10 cellular contexts compared by ENCODE assay signal in the genomic region with DNA sequence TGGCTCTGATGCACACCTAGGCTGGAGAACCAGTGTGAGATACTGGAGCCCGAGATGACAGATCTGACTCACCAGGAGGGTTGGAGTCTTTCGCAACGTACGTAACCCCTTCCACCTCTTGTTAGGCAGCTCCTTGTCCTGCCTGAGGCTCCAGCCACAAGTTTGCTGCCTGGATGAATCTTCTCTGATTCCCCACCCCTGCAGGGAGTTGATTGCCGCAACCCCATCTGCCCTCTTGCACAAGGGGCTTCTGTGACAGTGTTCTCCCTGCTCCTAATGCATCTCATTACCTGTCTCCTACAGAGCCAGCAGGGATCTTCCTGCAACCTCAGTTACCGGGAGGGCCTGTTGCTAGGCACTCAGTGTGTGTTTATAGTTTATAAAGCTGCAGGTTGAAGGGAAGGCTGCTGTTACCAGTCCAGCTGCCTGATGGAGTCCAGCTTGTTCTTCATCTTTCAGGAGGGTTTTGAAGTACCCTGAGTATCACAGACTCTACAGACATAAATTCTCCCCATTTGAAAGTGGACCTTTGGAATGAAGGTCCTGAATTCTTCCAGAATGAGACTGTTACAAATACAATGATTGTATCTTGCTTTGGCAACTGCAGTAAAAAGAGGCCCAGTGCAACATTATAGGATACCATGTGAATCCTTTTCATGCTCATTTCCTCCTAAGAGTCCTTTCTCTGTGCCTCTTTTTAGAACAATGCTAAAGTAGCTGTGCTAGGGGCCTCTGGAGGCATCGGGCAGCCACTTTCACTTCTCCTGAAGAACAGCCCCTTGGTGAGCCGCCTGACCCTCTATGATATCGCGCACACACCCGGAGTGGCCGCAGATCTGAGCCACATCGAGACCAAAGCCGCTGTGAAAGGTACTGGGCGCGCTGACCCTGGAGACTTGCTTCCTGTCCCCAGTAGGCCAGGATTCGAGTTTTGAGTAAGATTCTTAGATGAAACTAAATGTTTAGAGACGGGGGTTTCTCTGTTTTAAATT. TPM values are rescaled to one million over a fixed set of nuclear protein-coding genes. Genes with fewer than 3 reads are reported as not detected.
DNase-seq lines count a peak whose midpoint lies in the region; ATAC-seq and TF ChIP-seq lines count a peak whose summit lies in the region.
"Had no signal": no experiment of that assay in that cellular context is flagged by ENCODE, and none has a peak within 500 bp of the region (broad histone marks: within the 10 kb centered on the region; RNA-seq: fewer than 3 reads in every experiment).

No MANE protein-coding gene starts in this region.

- peaks cover 24% of the 10 kb centered on the region for H4K20me1 ChIP-seq in PC-3 (ENCODE audit: low read length)
- H4K20me1 ChIP-seq in fibroblast of lung (ENCODE audit: control insufficient read depth, extremely low read depth, insufficient read depth, low read length) = peaks cover 2% of the 10 kb centered on the region

- DNase-seq in HPDE6-E6E7 (ENCODE audit: extremely low spot score) = peak; percentile 87
- peak; percentile 79 for DNase-seq in PC-3
- peak; percentile 29 to 57 for DNase-seq in fibroblast of lung (ENCODE audit: low read depth in 2 of 2)
- peak; percentile 31 for DNase-seq in retina
- no peak for DNase-seq in naive thymus-derived CD8-positive, alpha-beta T cell
- no peak for DNase-seq in dorsolateral prefrontal cortex
- no peak for DNase-seq in GM19238 (ENCODE audit: insufficient read length, low spot score)
- DNase-seq: cerebellar nuclear complex had no signal

- H3K4me1 ChIP-seq in PC-3 (ENCODE audit: insufficient read depth, low read length) (peaks cover 35% of the 10 kb centered on the region), fibroblast of lung (ENCODE audit: control insufficient read depth, extremely low read depth, insufficient read depth, low read length) (peaks cover 10% of the 10 kb centered on the region)

- POLR2A ChIA-PET in PC-3 (lab: Charles Lee; ENCODE audit: unreplicated experiment) = no interaction called here
- POLR2A ChIA-PET in naive thymus-derived CD8-positive, alpha-beta T cell (lab: Charles Lee) = interaction anchor here (0.6 kb wide), 1 partner anchor 179 kb away, joined by 3 read pairs; no protein-coding TSS in a partner anchor

- peaks cover 13 to 40% (median 28%) of the 10 kb centered on the region in 4 donors for H3K4me1 Mint-ChIP-seq in naive thymus-derived CD8-positive, alpha-beta T cell

- H3F3A ChIP-seq in PC-3 (ENCODE audit: low read length, unreplicated experiment) = peaks cover 5% of the 10 kb centered on the region

- H3K4me3 ChIP-seq in PC-3 (ENCODE audit: low read length) (0 out of 2 replicates have a peak overlapping the region, but pooled peaks have one; percentile 27), fibroblast of lung (replicated peaks in 1 of 4; ENCODE audit: control extremely low read depth in 1 of 4, insufficient read depth in 1 of 4, low read depth in 3 of 4, low read length in 4 of 4) (no peak overlapping the region), dorsolateral prefrontal cortex (no peak overlapping the region)
- H3K4me3 ChIP-seq: SJSA1 had no signal

- intact Hi-C loops in PC-3 (cut with micrococcal nuclease) = no loop called here
- intact Hi-C loops in dorsolateral prefrontal cortex (cut with DNase I) = no loop called here

- no peaks in the 10 kb centered on the region for H3K9me3 Mint-ChIP-seq in naive thymus-derived CD8-positive, alpha-beta T cell

- ATAC-seq in PC-3 = peak; percentile 85
- ATAC-seq in naive thymus-derived CD8-positive, alpha-beta T cell = no peak
- ATAC-seq in GM18907 (IDR thresholded peaks at IDR 0.05; ENCODE audit: unreplicated experiment) = no peak

- no peaks in the 10 kb centered on the region for H3K27me3 Mint-ChIP-seq in naive thymus-derived CD8-positive, alpha-beta T cell

- CTCF ChIA-PET in PC-3 (lab: Charles Lee) = interaction anchor here (0.5 kb wide), 1 partner anchor 134 kb away, joined by 3 read pairs; no protein-coding TSS in a partner anchor

- H3K9me2 ChIP-seq in PC-3 (replicated peaks; ENCODE audit: low read length) = no peaks in the 10 kb centered on the region

- H3K27ac Mint-ChIP-seq in naive thymus-derived CD8-positive, alpha-beta T cell = peak overlapping the region in 3 of 10 donors; percentile 22 to 52 (median 43)

- H3K27me3 ChIP-seq in PC-3 (ENCODE audit: low read length) = no peaks in the 10 kb centered on the region
- no peaks in the 10 kb centered on the region for H3K27me3 ChIP-seq in fibroblast of lung (ENCODE audit: control insufficient read depth, insufficient read depth, low read length)
- no peaks in the 10 kb centered on the region for H3K27me3 ChIP-seq in dorsolateral prefrontal cortex
- H3K27me3 ChIP-seq: SJSA1 had no signal

- no TSS peak for BruUV-seq in PC-3 (replicated peaks; lab: Mats Ljungman, UMichigan)

- H3K27ac ChIP-seq in PC-3 (ENCODE audit: low read length) (peak overlapping the region; percentile 19; the same call in 1 of the 2 replicates), fibroblast of lung (ENCODE audit: insufficient read depth, low read length) (peak overlapping the region; percentile 25), dorsolateral prefrontal cortex (peak overlapping the region in 5 of 59 donors; percentile 4 to 66 (median 17))
- H3K27ac ChIP-seq: SJSA1 had no signal

- H3K9ac ChIP-seq in PC-3 (ENCODE audit: low read length) (no peak overlapping the region), fibroblast of lung (ENCODE audit: insufficient read depth, low read length) (no peak overlapping the region)

- peaks cover 37% of the 10 kb centered on the region for H3K36me3 ChIP-seq in PC-3 (ENCODE audit: low read depth, low read length)
- H3K36me3 ChIP-seq in fibroblast of lung (ENCODE audit: control insufficient read depth, insufficient read depth, low read length) = peaks cover 18% of the 10 kb centered on the region

- H3K4me3 Mint-ChIP-seq in naive thymus-derived CD8-positive, alpha-beta T cell = no peak overlapping the region

- TF ChIP-seq CTCF in PC-3 (conservative IDR thresholded peaks at IDR 0.05; ENCODE audit: low read depth, low read length) (no peak), fibroblast of lung (conservative IDR thresholded peaks at IDR 0.05 in 1 of 2, IDR thresholded peaks at IDR 0.05 in 1 of 2; ENCODE audit: low read depth in 1 of 2, low read length in 2 of 2) (no peak), dorsolateral prefrontal cortex (IDR thresholded peaks at IDR 0.05 in 54 of 56, conservative IDR thresholded peaks at IDR 0.05 in 2 of 56; ENCODE audit: low read depth in 1 of 56, partially characterized antibody in 56 of 56) (no peak)

- H3K79me2 ChIP-seq in PC-3 (ENCODE audit: low read length) = peaks cover 71% of the 10 kb centered on the region
- peaks cover 62% of the 10 kb centered on the region for H3K79me2 ChIP-seq in fibroblast of lung (ENCODE audit: control insufficient read depth, insufficient read depth, low read length)

- H3K4me2 ChIP-seq in PC-3 (ENCODE audit: low read length) = peak overlapping the region; percentile 52
- peak overlapping the region; percentile 8 for H3K4me2 ChIP-seq in fibroblast of lung (ENCODE audit: extremely low read depth, insufficient read depth, low read length)

- H3K9me3 ChIP-seq in PC-3 (ENCODE audit: low read length) = no peaks in the 10 kb centered on the region
- no peaks in the 10 kb centered on the region for H3K9me3 ChIP-seq in fibroblast of lung (ENCODE audit: control insufficient read depth, insufficient read depth, low read depth, low read length)
- H3K9me3 ChIP-seq: SJSA1 had no signal

- H2AFZ ChIP-seq in PC-3 (ENCODE audit: low read length) = no peak overlapping the region
- H2AFZ ChIP-seq in fibroblast of lung (ENCODE audit: low read length) = no peak overlapping the region

- H3K36me3 Mint-ChIP-seq in naive thymus-derived CD8-positive, alpha-beta T cell = peaks cover 0 to 75% (median 0%) of the 10 kb centered on the region in 3 donors

RNA-seq across cellular contexts. Expression of gene MDH2, which starts 6.5 kb away (rescaled TPM):
- total RNA-seq in PC-3 (2014; rRNA removed) (163 and 174 TPM in 2 replicates), fibroblast of lung (29.5 and 49.4 TPM in 2 replicates), dorsolateral prefrontal cortex (100 to 1,000 TPM in 118 of 120 experiments, 10 to 100 TPM in 2; 88.3 to 247 (median 161) TPM)
- 90.7 and 131 TPM in 2 replicates for polyA plus RNA-seq in fibroblast of lung
- polyA plus RNA-seq in fibroblast of lung (2012) = 155 and 206 TPM in 2 replicates
- polyA minus RNA-seq in fibroblast of lung (ENCODE audit: low replicate concordance) = 313 and 535 TPM in 2 replicates
- 10 to 100 TPM; 74.8 to 82.0 TPM for total RNA-seq in naive thymus-derived CD8-positive, alpha-beta T cell
- 100 to 1,000 TPM; 131 to 153 (median 149) TPM for polyA plus RNA-seq in naive thymus-derived CD8-positive, alpha-beta T cell

RNA-seq across cellular contexts. Expression of gene STYXL1, which starts 6.6 kb away (rescaled TPM):
- 57.4 and 61.3 TPM in 2 replicates for total RNA-seq in PC-3 (2014; rRNA removed)
- 49.0 and 49.3 TPM in 2 replicates for total RNA-seq in fibroblast of lung
- polyA plus RNA-seq in fibroblast of lung = 49.8 and 61.2 TPM in 2 replicates
- polyA plus RNA-seq in fibroblast of lung (2012) = 34.7 and 41.7 TPM in 2 replicates
- 35.4 and 48.1 TPM in 2 replicates for polyA minus RNA-seq in fibroblast of lung (ENCODE audit: low replicate concordance)
- total RNA-seq in naive thymus-derived CD8-positive, alpha-beta T cell = 10 to 100 TPM; 21.8 to 25.1 TPM
- 10 to 100 TPM; 52.7 to 61.9 (median 55.7) TPM for polyA plus RNA-seq in naive thymus-derived CD8-positive, alpha-beta T cell
- 10 to 100 TPM; 16.2 to 49.4 (median 30.6) TPM for total RNA-seq in dorsolateral prefrontal cortex

Comparison
In these comparisons a context has a peak if more than half of its experiments do, and no peak if none do; other contexts are left out.
1. DNase-seq: peak in HPDE6-E6E7 (single experiment), PC-3 (single experiment), fibroblast of lung (2 of 2) and retina (single experiment); none in naive thymus-derived CD8-positive, alpha-beta T cell (0 of 10), dorsolateral prefrontal cortex (0 of 10) and GM19238 (single experiment).